In the genomic region with DNA sequence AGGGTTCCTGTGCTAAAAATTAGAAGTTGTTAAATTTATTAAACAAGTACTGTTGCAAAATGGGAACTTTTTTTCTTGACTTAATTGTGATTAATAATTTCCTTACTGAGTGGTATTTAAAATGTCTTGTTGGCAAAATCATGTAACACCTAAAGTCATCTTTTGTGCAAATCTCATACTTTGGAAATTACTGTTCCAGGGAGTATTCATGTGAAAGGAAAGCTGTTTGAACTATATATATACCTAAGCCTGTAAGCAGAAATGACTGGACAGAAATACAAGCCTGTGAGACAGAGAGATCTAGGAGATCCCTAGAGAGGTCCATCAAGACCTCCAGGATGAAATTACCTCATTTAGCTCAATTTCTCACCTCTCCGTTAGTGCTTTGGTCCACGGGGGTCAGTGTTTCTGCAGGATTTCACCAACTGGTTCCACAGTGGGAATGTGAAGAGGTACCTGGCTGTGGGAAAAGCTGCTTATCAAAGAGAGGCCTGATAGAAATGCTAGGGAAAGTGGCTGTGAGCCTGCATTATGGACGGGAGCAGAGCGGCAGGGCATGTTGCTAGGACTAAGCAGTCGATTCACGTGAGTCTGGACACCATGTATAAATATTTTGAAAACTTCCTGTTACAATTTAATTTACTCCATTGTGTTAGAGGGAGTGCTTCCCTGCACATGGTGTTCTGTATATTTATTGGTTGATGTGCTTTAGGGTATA, we compare ENCODE assay signal across 26 cellular contexts. TPM values are rescaled to one million over a fixed set of nuclear protein-coding genes. Genes with fewer than 3 reads are reported as not detected.
DNase-seq lines count a peak whose midpoint lies in the region; ATAC-seq and TF ChIP-seq lines count a peak whose summit lies in the region.
"Had no signal": no experiment of that assay in that cellular context is flagged by ENCODE, and none has a peak within 500 bp of the region (broad histone marks: within the 10 kb centered on the region; RNA-seq: fewer than 3 reads in every experiment).

No MANE protein-coding gene starts in this region.

- POLR2A ChIA-PET in HEK293 (lab: Yijun Ruan, JAX) = no interaction called here

- peak overlapping the region; percentile 10 for H3K4me3 Mint-ChIP-seq in activated T-helper 17 cell treated with anti-CD3 and anti-CD28 coated beads, Interleukin-2, amount 50 U/mL, for 72 hours
- no peak overlapping the region for H3K4me3 Mint-ChIP-seq in stimulated activated effector memory CD8-positive, alpha-beta T cell treated with anti-CD3 and anti-CD28 coated beads, Interleukin-12 subunit alpha, Interleukin-12 subunit beta, amount 100 ng/mL, for 72 hours
- H3K4me3 Mint-ChIP-seq: CD8-positive, alpha-beta T cell; neural progenitor cell had no signal

- H3K9me3 ChIP-seq in heart right ventricle = no peaks in the 10 kb centered on the region
- H3K9me3 ChIP-seq in HEK293 (ENCODE audit: control insufficient read depth, insufficient read depth, low read depth, low read length) = no peaks in the 10 kb centered on the region
- H3K9me3 ChIP-seq: body of pancreas, mucosa of descending colon, prostate gland, SJCRH30, testis had no signal

- H3K4me3 ChIP-seq in heart right ventricle = no peak overlapping the region
- no peak overlapping the region for H3K4me3 ChIP-seq in HEK293 (ENCODE audit: low read depth, low read length)
- H3K4me3 ChIP-seq: body of pancreas, mucosa of descending colon, neural progenitor cell, PC-9, prostate gland, SJCRH30, skin epidermis, testis had no signal

- peaks cover 0 to 99% (median 73%) of the 10 kb centered on the region in 9 donors for H3K4me1 ChIP-seq in heart right ventricle
- H3K4me1 ChIP-seq in HEK293 (ENCODE audit: control insufficient read depth, insufficient read depth, low read length) = peaks cover 18% of the 10 kb centered on the region
- H3K4me1 ChIP-seq: prostate gland, SJCRH30 had no signal

- no peaks in the 10 kb centered on the region for H3K27me3 ChIP-seq in heart right ventricle
- H3K27me3 ChIP-seq: body of pancreas, neural progenitor cell, SJCRH30, testis had no signal

- 44 to 56% methylated on average over 6 of the region's 6 CpGs for WGBS in heart right ventricle, 2 donors

- H3K36me3 Mint-ChIP-seq in activated T-helper 17 cell treated with anti-CD3 and anti-CD28 coated beads, Interleukin-2, amount 50 U/mL, for 72 hours (ENCODE audit: low read depth) = peaks cover 96% of the 10 kb centered on the region
- H3K36me3 Mint-ChIP-seq in stimulated activated effector memory CD8-positive, alpha-beta T cell treated with anti-CD3 and anti-CD28 coated beads, Interleukin-12 subunit alpha, Interleukin-12 subunit beta, amount 100 ng/mL, for 72 hours = peaks cover 99% of the 10 kb centered on the region

- TF ChIP-seq CTCF in heart right ventricle (IDR thresholded peaks at IDR 0.05) (no peak), HEK293 (tag by site-specific recombination; IDR thresholded peaks at IDR 0.05) (no peak)

- DNase-seq in heart right ventricle (no peak), Right ventricle myocardium inferior (ENCODE audit: missing footprints) (no peak), COLO829 (ENCODE audit: low spot score) (no peak)
- no peak for DNase-seq in stimulated activated effector memory CD8-positive, alpha-beta T cell treated with anti-CD3 and anti-CD28 coated beads, Interleukin-12 subunit alpha, Interleukin-12 subunit beta, amount 100 ng/mL, for 72 hours (ENCODE audit: low spot score in 2 of 2)
- DNase-seq: body of pancreas; CD8-positive, alpha-beta T cell; DMS153; effector CD4-positive, alpha-beta T cell; erythroblast; foreskin fibroblast; GDM1; hippocampal formation; mucosa of descending colon; NCI-H1105; NCI-H2029 treated with DMSO at 0.1 percent for 48 hours; NCI-H446; PC-9; SJCRH30; stimulated activated CD4-positive, alpha-beta T cell treated with anti-CD3 and anti-CD28 coated beads, Interleukin-1b, Interleukin-23, amount 100 ng/mL, for 48 hours; testis had no signal

- CTCF ChIA-PET in HEK293 (lab: Yijun Ruan, JAX) = no interaction called here

- ATAC-seq in heart right ventricle (peak in 5 of 8 donors; percentile 29 to 65 (median 55)), Right ventricle myocardium inferior (no peak), GM19397 (IDR thresholded peaks at IDR 0.05; ENCODE audit: unreplicated experiment) (no peak)
- ATAC-seq in activated T-helper 17 cell treated with anti-CD3 and anti-CD28 coated beads, Interleukin-2, amount 50 U/mL, for 72 hours (replicated peaks) = no peak
- ATAC-seq in stimulated activated effector memory CD8-positive, alpha-beta T cell treated with anti-CD3 and anti-CD28 coated beads, Interleukin-12 subunit alpha, Interleukin-12 subunit beta, amount 100 ng/mL, for 72 hours = peak; percentile 83
- ATAC-seq: body of pancreas; CD8-positive, alpha-beta T cell; mucosa of descending colon had no signal

- H3K36me3 ChIP-seq in heart right ventricle (peaks cover 0 to 56% (median 0%) of the 10 kb centered on the region in 9 donors), HEK293 (ENCODE audit: control insufficient read depth in 2 of 2, insufficient read depth in 1 of 2, low read length in 2 of 2) (peaks cover 0 to 45% of the 10 kb centered on the region in 2 experiments; a peak in 1 of 3 replicates)
- H3K36me3 ChIP-seq: neural progenitor cell, prostate gland had no signal

- no peaks in the 10 kb centered on the region for H3K27me3 Mint-ChIP-seq in activated T-helper 17 cell treated with anti-CD3 and anti-CD28 coated beads, Interleukin-2, amount 50 U/mL, for 72 hours

- intact Hi-C loops in heart right ventricle (cut with DNase I) = no loop called here
- intact Hi-C loops in Right ventricle myocardium inferior (cut with DNase I) = no loop called here

- H3K27ac ChIP-seq in heart right ventricle (peak overlapping the region in 3 of 10 donors; percentile 2 to 43 (median 25)), HEK293 (ENCODE audit: extremely low read depth, low read depth, low read length) (no peak overlapping the region)
- H3K27ac ChIP-seq: body of pancreas, neural progenitor cell, PC-9, prostate gland, SJCRH30, skin epidermis had no signal

- no peaks in the 10 kb centered on the region for H3K9me3 Mint-ChIP-seq in activated T-helper 17 cell treated with anti-CD3 and anti-CD28 coated beads, Interleukin-2, amount 50 U/mL, for 72 hours
- H3K9me3 Mint-ChIP-seq in stimulated activated effector memory CD8-positive, alpha-beta T cell treated with anti-CD3 and anti-CD28 coated beads, Interleukin-12 subunit alpha, Interleukin-12 subunit beta, amount 100 ng/mL, for 72 hours = no peaks in the 10 kb centered on the region
- H3K9me3 Mint-ChIP-seq: CD8-positive, alpha-beta T cell; neural progenitor cell had no signal

- H3K4me1 Mint-ChIP-seq in activated T-helper 17 cell treated with anti-CD3 and anti-CD28 coated beads, Interleukin-2, amount 50 U/mL, for 72 hours = peaks cover 48% of the 10 kb centered on the region
- peaks cover 62% of the 10 kb centered on the region for H3K4me1 Mint-ChIP-seq in stimulated activated effector memory CD8-positive, alpha-beta T cell treated with anti-CD3 and anti-CD28 coated beads, Interleukin-12 subunit alpha, Interleukin-12 subunit beta, amount 100 ng/mL, for 72 hours

- no peak overlapping the region for H3K27ac Mint-ChIP-seq in activated T-helper 17 cell treated with anti-CD3 and anti-CD28 coated beads, Interleukin-2, amount 50 U/mL, for 72 hours
- H3K27ac Mint-ChIP-seq in stimulated activated effector memory CD8-positive, alpha-beta T cell treated with anti-CD3 and anti-CD28 coated beads, Interleukin-12 subunit alpha, Interleukin-12 subunit beta, amount 100 ng/mL, for 72 hours = peak overlapping the region; percentile 50
- H3K27ac Mint-ChIP-seq: CD8-positive, alpha-beta T cell; neural progenitor cell had no signal

TF ChIP-seq in HEK293, 187 proteins besides CTCF, POLR2A, EP300 and RAD21:
- TF ChIP-seq ZBTB17 (tag by site-specific recombination; IDR thresholded peaks at IDR 0.05) = peak; percentile 68
- TF ChIP-seq ZFP37 (tag by site-specific recombination; IDR thresholded peaks at IDR 0.05) = peak; percentile 100
- TF ChIP-seq, protein P1, sequence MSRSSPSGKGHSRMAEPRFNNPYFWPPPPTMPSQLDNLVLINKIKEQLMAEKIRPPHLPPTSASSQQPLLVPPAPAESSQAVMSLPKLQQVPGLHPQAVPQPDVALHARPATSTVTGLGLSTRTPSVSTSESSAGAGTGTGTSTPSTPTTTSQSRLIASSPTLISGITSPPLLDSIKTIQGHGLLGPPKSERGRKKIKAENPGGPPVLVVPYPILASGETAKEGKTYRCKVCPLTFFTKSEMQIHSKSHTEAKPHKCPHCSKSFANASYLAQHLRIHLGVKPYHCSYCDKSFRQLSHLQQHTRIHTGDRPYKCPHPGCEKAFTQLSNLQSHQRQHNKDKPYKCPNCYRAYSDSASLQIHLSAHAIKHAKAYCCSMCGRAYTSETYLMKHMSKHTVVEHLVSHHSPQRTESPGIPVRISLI (tag by site-specific recombination; IDR thresholded peaks at IDR 0.05) = no peak
- TF ChIP-seq, protein P2, sequence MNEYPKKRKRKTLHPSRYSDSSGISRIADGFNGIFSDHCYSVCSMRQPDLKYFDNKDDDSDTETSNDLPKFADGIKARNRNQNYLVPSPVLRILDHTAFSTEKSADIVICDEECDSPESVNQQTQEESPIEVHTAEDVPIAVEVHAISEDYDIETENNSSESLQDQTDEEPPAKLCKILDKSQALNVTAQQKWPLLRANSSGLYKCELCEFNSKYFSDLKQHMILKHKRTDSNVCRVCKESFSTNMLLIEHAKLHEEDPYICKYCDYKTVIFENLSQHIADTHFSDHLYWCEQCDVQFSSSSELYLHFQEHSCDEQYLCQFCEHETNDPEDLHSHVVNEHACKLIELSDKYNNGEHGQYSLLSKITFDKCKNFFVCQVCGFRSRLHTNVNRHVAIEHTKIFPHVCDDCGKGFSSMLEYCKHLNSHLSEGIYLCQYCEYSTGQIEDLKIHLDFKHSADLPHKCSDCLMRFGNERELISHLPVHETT (tag by site-specific recombination; IDR thresholded peaks at IDR 0.05) = no peak
TF ChIP-seq in HEK293: peak in this region for 2.

RNA-seq across cellular contexts. Expression of gene LUC7L2, which starts 7.9 kb away (rescaled TPM):
- total RNA-seq in heart right ventricle = 10 to 100 TPM; 43.5 to 50.1 (median 47.8) TPM
- polyA plus RNA-seq in heart right ventricle = 10 to 100 TPM; 26.6 to 52.7 TPM
- 44.9 TPM for total RNA-seq in Right ventricle myocardium inferior
- 100 to 1,000 TPM; 115 to 130 TPM for total RNA-seq in activated T-helper 17 cell treated with anti-CD3 and anti-CD28 coated beads, Interleukin-2, amount 50 U/mL, for 72 hours

RNA-seq across cellular contexts. Expression of gene FMC1, which starts 26.5 kb away (rescaled TPM):
- 10 to 100 TPM; 24.9 to 61.3 (median 42.2) TPM for total RNA-seq in heart right ventricle
- polyA plus RNA-seq in heart right ventricle = 10 to 100 TPM; 41.9 to 96.3 TPM
- total RNA-seq in Right ventricle myocardium inferior = 41.8 TPM
- 1 to 10 TPM; 3.0 to 6.7 TPM for total RNA-seq in activated T-helper 17 cell treated with anti-CD3 and anti-CD28 coated beads, Interleukin-2, amount 50 U/mL, for 72 hours

Comparison
In these comparisons a context has a peak if more than half of its experiments do, and no peak if none do; other contexts are left out.
1. ATAC-seq: peak in heart right ventricle (5 of 8) and stimulated activated effector memory CD8-positive, alpha-beta T cell treated with anti-CD3 and anti-CD28 coated beads, Interleukin-12 subunit alpha, Interleukin-12 subunit beta, amount 100 ng/mL, for 72 hours (single experiment); none in Right ventricle myocardium inferior (single experiment), activated T-helper 17 cell treated with anti-CD3 and anti-CD28 coated beads, Interleukin-2, amount 50 U/mL, for 72 hours (single experiment) and GM19397 (single experiment).